Comparison of ENCODE assay signal across 8 cellular contexts in the genomic region with DNA sequence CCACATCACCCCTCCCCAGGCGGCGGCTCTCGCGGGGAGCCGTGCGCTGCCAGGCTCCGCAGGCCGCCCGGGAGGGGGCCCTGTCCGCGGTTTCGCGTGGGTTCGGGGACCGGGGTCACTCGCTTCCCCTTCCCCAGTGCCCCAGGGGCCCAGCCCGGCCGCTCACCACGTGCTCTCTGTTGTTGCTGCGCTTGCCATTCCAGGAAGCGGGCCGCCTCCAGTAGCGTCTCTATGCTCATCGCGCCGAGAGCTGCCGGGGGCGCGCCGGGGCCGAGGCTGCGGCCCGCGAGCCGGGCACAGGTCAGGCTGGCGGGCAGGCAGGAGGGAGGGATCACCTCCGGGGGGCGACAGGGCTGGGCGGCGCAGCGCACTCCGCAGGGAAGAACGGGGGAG. TPM values are rescaled to one million over a fixed set of nuclear protein-coding genes. Genes with fewer than 3 reads are reported as not detected.
DNase-seq lines count a peak whose midpoint lies in the region; ATAC-seq and TF ChIP-seq lines count a peak whose summit lies in the region.

No MANE protein-coding gene starts in this region.

- intact Hi-C loops in right lobe of liver (cut with DNase I) = no loop called here

- no peaks in the 10 kb centered on the region for H3K36me3 ChIP-seq in KOPT-K1 (ENCODE audit: insufficient read depth, low read length)
- no peaks in the 10 kb centered on the region for H3K36me3 ChIP-seq in right lobe of liver

- peaks cover 2 to 45% (median 16%) of the 10 kb centered on the region in 4 donors for H3K4me1 ChIP-seq in right lobe of liver

- peak overlapping the region; percentile 97 for H3K27ac Mint-ChIP-seq in central memory CD8-positive, alpha-beta T cell (ENCODE audit: low read depth)

- in situ Hi-C loops in Caki2 (cut with HindIII; ENCODE audit: low pct_unique_long_range_greater_than_20kb, low sequenced_read_pairs) = no loop called here

- no peak for TF ChIP-seq POLR2A in right lobe of liver (IDR thresholded peaks at IDR 0.05)

- DNase-seq in Caki2 (ENCODE audit: low read depth) (peak; percentile 56), right lobe of liver (peak; percentile 73 to 82 (median 75)), medulla oblongata (ENCODE audit: extremely low spot score) (no peak), NCI-H2029 treated with DMSO at 0.1 percent for 48 hours (lab: John Stamatoyannopoulos, UW) (no peak)
- peak in 1 of 2 donors; percentile 43 for DNase-seq in central memory CD8-positive, alpha-beta T cell (ENCODE audit: low spot score in 2 of 2)
- peak; percentile 38 to 40 for DNase-seq in stimulated activated CD8-positive, alpha-beta memory T cell treated with anti-CD3 and anti-CD28 coated beads, Interleukin-15, amount 100 ng/mL, for 4 hours (ENCODE audit: low read depth in 2 of 2)

- no peak for ATAC-seq in central memory CD8-positive, alpha-beta T cell (replicated peaks; ENCODE audit: extremely low read depth, poor library complexity, severe bottlenecking)
- ATAC-seq in right lobe of liver = no peak

- WGBS in right lobe of liver (ENCODE audit: insufficient coverage, low coverage, low lambda C conversion rate, missing lambda C conversion rate) = 0% methylated on average over 12 of the region's 43 CpGs

- H3K4me3 Mint-ChIP-seq in central memory CD8-positive, alpha-beta T cell = peak overlapping the region; percentile 99

- no peaks in the 10 kb centered on the region for H3K9me3 ChIP-seq in KOPT-K1 (ENCODE audit: insufficient read depth, low read length, poor library complexity, severe bottlenecking)
- H3K9me3 ChIP-seq in right lobe of liver = no peaks in the 10 kb centered on the region

- no peak for TF ChIP-seq CTCF in WI38 (IDR thresholded peaks at IDR 0.05; ENCODE audit: low read depth, low read length)
- no peak for TF ChIP-seq CTCF in right lobe of liver (IDR thresholded peaks at IDR 0.05)

- H3K4me3 ChIP-seq in WI38 (ENCODE audit: low read depth, low read length) (peak overlapping the region; percentile 92), right lobe of liver (peak overlapping the region; percentile 65 to 85 (median 68))

- H3K27me3 Mint-ChIP-seq in central memory CD8-positive, alpha-beta T cell = no peaks in the 10 kb centered on the region

- peaks cover 51% of the 10 kb centered on the region for H3K4me1 Mint-ChIP-seq in central memory CD8-positive, alpha-beta T cell

- H3K36me3 Mint-ChIP-seq in central memory CD8-positive, alpha-beta T cell (ENCODE audit: insufficient read depth) = peaks cover 32% of the 10 kb centered on the region

- H3K27me3 ChIP-seq in right lobe of liver = no peaks in the 10 kb centered on the region

- H3K27ac ChIP-seq in KOPT-K1 (ENCODE audit: low read depth, low read length, poor library complexity, severe bottlenecking) (peak overlapping the region; percentile 72), right lobe of liver (peak overlapping the region; percentile 84 to 99 (median 95))

- no peaks in the 10 kb centered on the region for H3K9me3 Mint-ChIP-seq in central memory CD8-positive, alpha-beta T cell

RNA-seq across cellular contexts. Expression of a gene that starts 0.4 kb away (rescaled TPM):
- total RNA-seq in Caki2 (2014; rRNA removed; shearing (Covaris generic); ENCODE audit: low replicate concordance) = 0.35 and 0.68 TPM in 2 replicates
- 10 to 100 TPM in 2 of 6 experiments, 1 to 10 TPM in 4; 3.3 to 12.6 (median 7.0) TPM for total RNA-seq in right lobe of liver

Comparison
In these comparisons a context has a peak if more than half of its experiments do, and no peak if none do; other contexts are left out.
1. DNase-seq: peak in Caki2 (single experiment), right lobe of liver (3 of 3) and stimulated activated CD8-positive, alpha-beta memory T cell treated with anti-CD3 and anti-CD28 coated beads, Interleukin-15, amount 100 ng/mL, for 4 hours (2 of 2); none in medulla oblongata (single experiment) and NCI-H2029 treated with DMSO at 0.1 percent for 48 hours (single experiment).